1 cellular context compared by ENCODE assay signal in the genomic region with DNA sequence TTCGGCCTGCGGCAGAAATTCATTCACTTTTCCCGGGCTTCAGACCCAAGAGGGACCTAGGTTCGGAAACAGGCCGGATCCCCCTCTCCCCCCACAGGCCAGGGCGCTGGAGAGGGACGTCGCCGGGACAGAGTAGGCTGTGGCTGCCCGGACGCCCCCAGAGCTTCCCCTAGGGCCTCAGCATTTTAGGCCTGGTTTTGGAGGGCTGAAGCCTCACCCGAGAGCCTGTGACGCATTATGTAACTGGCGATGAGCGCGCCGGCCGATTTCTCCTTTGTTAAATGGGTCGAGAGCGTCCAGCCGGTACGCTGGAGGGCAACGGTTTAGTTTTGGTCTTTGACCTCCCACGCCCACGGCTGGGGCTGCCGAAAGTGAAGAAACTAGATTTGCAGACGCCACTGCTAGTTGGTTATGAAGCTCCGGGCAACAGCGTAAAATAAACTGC.
TF ChIP-seq lines count a peak whose summit lies in the region.

No MANE protein-coding gene starts in this region.

TF ChIP-seq in HCT116, 20 proteins besides CTCF, POLR2A, EP300 and RAD21 (continued from another document):
- TF ChIP-seq, protein P1, sequence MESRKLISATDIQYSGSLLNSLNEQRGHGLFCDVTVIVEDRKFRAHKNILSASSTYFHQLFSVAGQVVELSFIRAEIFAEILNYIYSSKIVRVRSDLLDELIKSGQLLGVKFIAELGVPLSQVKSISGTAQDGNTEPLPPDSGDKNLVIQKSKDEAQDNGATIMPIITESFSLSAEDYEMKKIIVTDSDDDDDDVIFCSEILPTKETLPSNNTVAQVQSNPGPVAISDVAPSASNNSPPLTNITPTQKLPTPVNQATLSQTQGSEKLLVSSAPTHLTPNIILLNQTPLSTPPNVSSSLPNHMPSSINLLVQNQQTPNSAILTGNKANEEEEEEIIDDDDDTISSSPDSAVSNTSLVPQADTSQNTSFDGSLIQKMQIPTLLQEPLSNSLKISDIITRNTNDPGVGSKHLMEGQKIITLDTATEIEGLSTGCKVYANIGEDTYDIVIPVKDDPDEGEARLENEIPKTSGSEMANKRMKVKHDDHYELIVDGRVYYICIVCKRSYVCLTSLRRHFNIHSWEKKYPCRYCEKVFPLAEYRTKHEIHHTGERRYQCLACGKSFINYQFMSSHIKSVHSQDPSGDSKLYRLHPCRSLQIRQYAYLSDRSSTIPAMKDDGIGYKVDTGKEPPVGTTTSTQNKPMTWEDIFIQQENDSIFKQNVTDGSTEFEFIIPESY (IDR thresholded peaks at IDR 0.05; ENCODE audit: extremely low read depth, insufficient replicate concordance, low read length), result no peak
- no peak; the same call in 1 of the 2 replicates for TF ChIP-seq ZFX (IDR thresholded peaks at IDR 0.05)
